ENCODE assay signal across 34 cellular contexts in the genomic region with DNA sequence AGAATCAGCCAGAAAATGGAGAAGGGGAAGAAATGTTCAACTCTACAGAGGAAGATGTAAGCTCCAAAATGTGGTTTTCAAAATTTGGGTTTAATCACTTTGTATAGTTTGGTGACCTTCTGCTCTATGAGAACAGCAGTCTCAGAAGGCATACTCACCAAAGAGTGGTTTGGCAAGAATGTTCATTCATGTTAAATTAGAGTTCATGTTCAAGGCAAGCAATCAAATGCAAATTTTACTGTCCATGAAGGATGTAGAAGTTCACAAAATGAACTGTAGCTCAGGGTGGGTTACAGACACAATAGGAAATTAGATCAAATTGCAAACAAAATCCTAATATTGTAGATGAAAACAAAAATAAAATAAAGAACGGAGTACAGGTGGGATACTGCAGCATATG.
"Had no signal": no experiment of that assay in that cellular context is flagged by ENCODE, and none has a peak within 500 bp of the region (broad histone marks: within the 10 kb centered on the region; RNA-seq: fewer than 3 reads in every experiment).

No MANE protein-coding gene starts in this region.

- H3K27me3 Mint-ChIP-seq: activated B cell treated with CpG ODN at 0.5 μM for 24 hours; activated CD4-positive, alpha-beta memory T cell treated with anti-CD3 and anti-CD28 coated beads for 36 hours; activated CD4-positive, alpha-beta T cell treated with anti-CD3 and anti-CD28 coated beads, Interleukin-2, amount 10 ng/mL, durations not matched to agents 24 days and 14 days; activated CD8-positive, alpha-beta T cell treated with anti-CD3 and anti-CD28 coated beads for 36 hours; activated naive CD8-positive, alpha-beta T cell treated with anti-CD3 and anti-CD28 coated beads for 36 hours; activated T-helper 17 cell treated with anti-CD3 and anti-CD28 coated beads, Interleukin-2, amount 50 U/mL, for 72 hours had no signal

- H3K27ac ChIP-seq: adrenal gland, body of pancreas, brain microvascular endothelial cell, breast epithelium, VCaP had no signal

- H3K27me3 ChIP-seq: adrenal gland, body of pancreas, brain microvascular endothelial cell, breast epithelium had no signal

- H3K4me1 ChIP-seq: adrenal gland, body of pancreas, breast epithelium had no signal

- H3K4me3 ChIP-seq: adrenal gland, body of pancreas, breast epithelium had no signal

- DNase-seq: activated B cell treated with CpG ODN at 0.5 μM for 24 hours; activated CD4-positive, alpha-beta memory T cell treated with anti-CD3 and anti-CD28 coated beads for 36 hours; activated CD4-positive, alpha-beta T cell treated with anti-CD3 and anti-CD28 coated beads for 4 hours; activated CD4-positive, alpha-beta T cell treated with anti-CD3 and anti-CD28 coated beads, Interleukin-2, amount 10 ng/mL, durations not matched to agents 24 days and 14 days; activated CD4-positive, alpha-beta T cell treated with anti-CD3 and anti-CD28 coated beads, Interleukin-2, amount 50 U/mL, for 1 hour; activated CD4-positive, alpha-beta T cell treated with anti-CD3 and anti-CD28 coated beads, Interleukin-2, amount 50 U/mL, for 4 hours; activated CD4-positive, CD25-positive, alpha-beta regulatory T cell treated with anti-CD3 and anti-CD28 coated beads, Interleukin-2, amount 50 U/mL, for 72 hours; activated CD8-positive, alpha-beta memory T cell treated with anti-CD3 and anti-CD28 coated beads, Interleukin-2, amount 50 U/mL, for 4 hours; activated CD8-positive, alpha-beta T cell treated with anti-CD3 and anti-CD28 coated beads for 36 hours; activated effector memory CD4-positive, alpha-beta T cell treated with anti-CD3 and anti-CD28 coated beads, Interleukin-2, amount 50 U/mL, for 16 hours; activated gamma-delta T cell treated with Interleukin-2 at 50 U/mL for 16 hours; activated naive CD4-positive, alpha-beta T cell; activated naive CD4-positive, alpha-beta T cell treated with anti-CD3 and anti-CD28 coated beads for 36 hours; activated naive CD4-positive, alpha-beta T cell treated with anti-CD3 and anti-CD28 coated beads, Interleukin-2, amount 50 U/mL, for 16 hours; activated naive CD8-positive, alpha-beta T cell treated with anti-CD3 and anti-CD28 coated beads for 36 hours; activated T-cell treated with anti-CD3 and anti-CD28 coated beads for 4 hours; activated T-cell treated with anti-CD3 and anti-CD28 coated beads, Interleukin-2, amount 50 U/mL, for 1 hour; activated T-cell treated with anti-CD3 and anti-CD28 coated beads, Interleukin-2, amount 50 U/mL, for 4 hours; activated T-cell treated with anti-CD3 and anti-CD28 coated beads, Interleukin-2, amount 50 U/mL, for 72 hours; adrenal gland; amniotic stem cell; aorta; body of pancreas; brain microvascular endothelial cell; central memory CD4-positive, alpha-beta T cell; T-helper 2 cell; T-helper 9 cell had no signal

- ATAC-seq: activated CD8-positive, alpha-beta T cell treated with anti-CD3 and anti-CD28 coated beads for 36 hours; activated naive CD4-positive, alpha-beta T cell treated with anti-CD3 and anti-CD28 coated beads, Interleukin-2, amount 50 U/mL, for 72 hours; activated T-cell treated with anti-CD3 and anti-CD28 coated beads, Interleukin-2, amount 50 U/mL, for 4 hours; activated T-cell treated with anti-CD3 and anti-CD28 coated beads, Interleukin-2, amount 50 U/mL, for 72 hours; activated T-helper 17 cell treated with anti-CD3 and anti-CD28 coated beads, Interleukin-2, amount 50 U/mL, for 72 hours; body of pancreas had no signal

- H3K9me3 ChIP-seq: adrenal gland, body of pancreas, breast epithelium had no signal

- H3K4me3 Mint-ChIP-seq: activated B cell treated with CpG ODN at 0.5 μM for 24 hours; activated CD4-positive, alpha-beta memory T cell treated with anti-CD3 and anti-CD28 coated beads for 36 hours; activated CD4-positive, alpha-beta T cell treated with anti-CD3 and anti-CD28 coated beads, Interleukin-2, amount 10 ng/mL, durations not matched to agents 24 days and 14 days; activated CD8-positive, alpha-beta T cell treated with anti-CD3 and anti-CD28 coated beads for 36 hours; activated naive CD4-positive, alpha-beta T cell treated with anti-CD3 and anti-CD28 coated beads for 36 hours; activated naive CD8-positive, alpha-beta T cell treated with anti-CD3 and anti-CD28 coated beads for 36 hours; activated T-cell treated with anti-CD3 and anti-CD28 coated beads, Interleukin-2, amount 50 U/mL, for 4 hours; activated T-cell treated with anti-CD3 and anti-CD28 coated beads, Interleukin-2, amount 50 U/mL, for 72 hours; activated T-helper 1 cell treated with anti-CD3 and anti-CD28 coated beads, Interleukin-12 subunit alpha, Interleukin-12 subunit beta, Interleukin-2, Interleukin-4 antibody, amounts not matched to agents 30 ng/mL and 10 ng/mL and 1 ng/mL, durations not matched to agents 14 hours and 24 hours and 36 hours; activated T-helper 17 cell treated with anti-CD3 and anti-CD28 coated beads, Interleukin-2, amount 50 U/mL, for 72 hours; T-helper 1 cell treated with Interleukin-12 subunit alpha and Interleukin-12 subunit beta and Interleukin-4 antibody, amounts not matched to agents 30 μg/mL and 1 μg/mL, for 36 hours; T-helper 2 cell treated with Interferon-gamma antibody and Interleukin-4, amounts not matched to agents 5 μg/mL and 100 μg/mL, for 36 hours had no signal

- H3K4me1 Mint-ChIP-seq: activated B cell treated with CpG ODN at 0.5 μM for 24 hours; activated CD4-positive, alpha-beta T cell treated with anti-CD3 and anti-CD28 coated beads, Interleukin-2, amount 10 ng/mL, durations not matched to agents 24 days and 14 days; activated naive CD8-positive, alpha-beta T cell treated with anti-CD3 and anti-CD28 coated beads for 36 hours; activated T-helper 17 cell treated with anti-CD3 and anti-CD28 coated beads, Interleukin-2, amount 50 U/mL, for 72 hours had no signal

- H3K9me3 Mint-ChIP-seq: activated B cell treated with CpG ODN at 0.5 μM for 24 hours; activated CD4-positive, alpha-beta memory T cell treated with anti-CD3 and anti-CD28 coated beads for 36 hours; activated CD4-positive, alpha-beta T cell treated with anti-CD3 and anti-CD28 coated beads, Interleukin-2, amount 10 ng/mL, durations not matched to agents 24 days and 14 days; activated naive CD4-positive, alpha-beta T cell treated with anti-CD3 and anti-CD28 coated beads for 36 hours; activated naive CD8-positive, alpha-beta T cell treated with anti-CD3 and anti-CD28 coated beads for 36 hours; activated T-cell treated with anti-CD3 and anti-CD28 coated beads, Interleukin-2, amount 50 U/mL, for 72 hours; activated T-helper 1 cell treated with anti-CD3 and anti-CD28 coated beads, Interleukin-12 subunit alpha, Interleukin-12 subunit beta, Interleukin-2, Interleukin-4 antibody, amounts not matched to agents 30 ng/mL and 10 ng/mL and 1 ng/mL, durations not matched to agents 14 hours and 24 hours and 36 hours; T-helper 1 cell treated with Interleukin-12 subunit alpha and Interleukin-12 subunit beta and Interleukin-4 antibody, amounts not matched to agents 30 μg/mL and 1 μg/mL, for 36 hours had no signal

- H3K27ac Mint-ChIP-seq: activated B cell treated with CpG ODN at 0.5 μM for 24 hours; activated CD4-positive, alpha-beta memory T cell treated with anti-CD3 and anti-CD28 coated beads for 36 hours; activated CD4-positive, alpha-beta T cell treated with anti-CD3 and anti-CD28 coated beads, Interleukin-2, amount 10 ng/mL, durations not matched to agents 24 days and 14 days; activated CD8-positive, alpha-beta T cell treated with anti-CD3 and anti-CD28 coated beads for 36 hours; activated naive CD4-positive, alpha-beta T cell treated with anti-CD3 and anti-CD28 coated beads for 36 hours; activated naive CD4-positive, alpha-beta T cell treated with anti-CD3 and anti-CD28 coated beads, Interleukin-2, amount 50 U/mL, for 72 hours; activated naive CD8-positive, alpha-beta T cell treated with anti-CD3 and anti-CD28 coated beads for 36 hours; activated T-cell treated with anti-CD3 and anti-CD28 coated beads, Interleukin-2, amount 50 U/mL, for 72 hours; activated T-helper 1 cell treated with anti-CD3 and anti-CD28 coated beads, Interleukin-12 subunit alpha, Interleukin-12 subunit beta, Interleukin-2, Interleukin-4 antibody, amounts not matched to agents 30 ng/mL and 10 ng/mL and 1 ng/mL, durations not matched to agents 14 hours and 24 hours and 36 hours; activated T-helper 17 cell treated with anti-CD3 and anti-CD28 coated beads, Interleukin-2, amount 50 U/mL, for 72 hours; T-helper 1 cell treated with Interleukin-12 subunit alpha and Interleukin-12 subunit beta and Interleukin-4 antibody, amounts not matched to agents 30 μg/mL and 1 μg/mL, for 36 hours; T-helper 2 cell treated with Interferon-gamma antibody and Interleukin-4, amounts not matched to agents 5 μg/mL and 100 μg/mL, for 36 hours had no signal

- H3K36me3 ChIP-seq: adrenal gland, brain microvascular endothelial cell, breast epithelium had no signal

- H3K36me3 Mint-ChIP-seq: activated CD4-positive, alpha-beta memory T cell treated with anti-CD3 and anti-CD28 coated beads for 36 hours; activated naive CD4-positive, alpha-beta T cell treated with anti-CD3 and anti-CD28 coated beads, Interleukin-2, amount 50 U/mL, for 72 hours; activated naive CD8-positive, alpha-beta T cell treated with anti-CD3 and anti-CD28 coated beads for 36 hours had no signal
